ENCODE assay signal across 8 cellular contexts in the genomic region with DNA sequence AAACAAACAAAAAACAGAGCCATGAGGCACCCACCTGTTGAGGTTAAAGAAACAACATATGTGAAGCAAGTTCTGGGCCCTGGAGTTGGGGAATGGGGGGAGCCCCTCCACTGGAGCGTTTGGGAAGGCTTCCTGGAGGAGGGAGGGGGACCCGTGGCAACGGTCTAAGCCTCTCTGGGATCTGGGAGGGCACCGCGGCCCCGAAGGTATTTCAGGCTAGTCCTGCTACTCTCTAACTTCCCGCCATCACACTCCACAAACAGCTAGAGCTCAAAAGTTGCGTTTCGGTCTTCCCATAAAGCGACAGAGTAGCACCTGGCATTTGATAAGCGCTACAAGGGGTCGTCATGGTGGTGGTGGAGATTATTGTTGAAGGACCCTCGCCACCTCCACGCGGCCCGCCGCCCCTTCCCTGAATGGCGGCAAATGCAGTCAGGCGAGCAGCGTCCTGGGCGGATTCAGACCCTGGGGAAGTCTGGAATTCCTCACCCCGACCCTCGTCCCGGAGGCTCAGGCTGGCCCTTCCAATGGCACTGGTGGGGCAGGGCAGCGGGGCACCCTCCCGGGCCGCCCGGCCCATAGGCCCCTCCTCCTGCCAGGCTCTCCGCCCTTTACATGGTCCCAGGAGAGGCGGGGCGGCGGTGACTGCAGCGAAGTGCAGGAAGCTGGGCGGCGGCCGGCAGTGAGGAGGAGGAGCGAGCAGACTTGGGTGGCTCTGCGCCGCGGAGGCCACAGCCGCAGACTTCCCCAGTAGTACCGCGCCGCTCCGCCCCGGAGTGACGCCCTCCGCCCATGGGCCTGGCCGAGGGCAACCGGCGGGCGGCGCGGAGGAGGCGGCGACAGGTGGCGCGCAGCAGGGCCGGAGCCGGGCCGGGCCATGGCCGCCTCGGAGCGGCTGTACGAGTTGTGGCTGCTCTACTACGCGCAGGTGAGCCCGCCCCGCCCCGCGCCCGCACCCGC. TPM values are rescaled to one million over a fixed set of nuclear protein-coding genes. Genes with fewer than 3 reads are reported as not detected.
DNase-seq lines count a peak whose midpoint lies in the region; ATAC-seq, FAIRE-seq and TF ChIP-seq lines count a peak whose summit lies in the region.

A gene with protein sequence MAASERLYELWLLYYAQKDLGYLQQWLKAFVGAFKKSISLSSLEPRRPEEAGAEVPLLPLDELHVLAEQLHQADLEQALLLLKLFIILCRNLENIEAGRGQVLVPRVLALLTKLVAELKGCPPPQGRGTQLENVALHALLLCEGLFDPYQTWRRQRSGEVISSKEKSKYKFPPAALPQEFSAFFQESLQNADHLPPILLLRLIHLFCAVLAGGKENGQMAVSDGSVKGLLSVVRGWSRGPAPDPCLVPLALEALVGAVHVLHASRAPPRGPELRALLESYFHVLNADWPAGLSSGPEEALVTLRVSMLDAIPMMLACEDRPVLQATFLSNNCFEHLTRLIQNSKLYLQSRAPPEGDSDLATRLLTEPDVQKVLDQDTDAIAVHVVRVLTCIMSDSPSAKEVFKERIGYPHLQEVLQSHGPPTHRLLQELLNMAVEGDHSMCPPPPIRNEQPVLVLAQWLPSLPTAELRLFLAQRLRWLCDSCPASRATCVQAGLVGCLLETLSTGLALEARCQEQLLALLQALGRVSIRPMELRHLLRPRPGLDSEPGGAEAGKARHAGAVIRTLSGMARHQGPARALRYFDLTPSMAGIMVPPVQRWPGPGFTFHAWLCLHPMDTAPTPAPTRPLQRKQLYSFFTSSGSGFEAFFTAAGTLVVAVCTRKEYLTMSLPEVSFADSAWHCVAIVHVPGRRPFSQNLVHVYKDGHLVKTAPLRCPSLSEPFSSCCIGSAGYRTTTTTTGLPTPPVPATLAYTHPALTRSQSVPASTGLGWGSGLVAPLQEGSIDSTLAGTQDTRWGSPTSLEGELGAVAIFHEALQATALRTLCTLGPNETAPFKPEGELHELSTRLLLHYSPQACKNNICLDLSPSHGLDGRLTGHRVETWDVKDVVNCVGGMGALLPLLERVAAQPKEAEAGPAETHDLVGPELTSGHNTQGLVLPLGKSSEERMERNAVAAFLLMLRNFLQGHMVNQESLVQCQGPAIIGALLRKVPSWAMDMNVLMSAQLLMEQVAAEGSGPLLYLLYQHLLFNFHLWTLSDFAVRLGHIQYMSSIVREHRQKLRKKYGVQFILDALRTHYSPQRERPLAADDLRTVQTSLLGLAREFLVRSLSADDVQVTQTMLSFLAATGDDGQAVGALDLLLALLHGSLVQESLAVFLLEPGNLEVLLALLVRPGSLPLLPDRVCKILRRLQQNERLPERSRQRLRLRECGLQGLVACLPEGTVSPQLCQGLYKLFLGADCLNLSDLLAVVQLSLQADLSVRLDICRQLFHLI (N-terminal part only) (plus strand): TSS at position 682 of the 960 bp plus-strand sequence. CDS start 196 bp downstream, at position 878.

- H3K27ac ChIP-seq in C4-2B (peak within 1 kb of the TSS; percentile 88), HepG2 (ENCODE audit: extremely low read length, insufficient read depth, low read length) (peak within 1 kb of the TSS; percentile 77)

- H3K36me3 ChIP-seq in HepG2 (replicated peaks in 1 of 2; ENCODE audit: control insufficient read depth in 1 of 2, insufficient read depth in 2 of 2, low read length in 2 of 2): no peaks in the 10 kb centered on the region

- intact Hi-C loops in HepG2 (cut with micrococcal nuclease; ENCODE audit: unreplicated experiment): loop anchor here (10.0 kb wide), 1 partner anchor 54 kb away; no protein-coding TSS in a partner anchor

- CTCF ChIA-PET in HepG2 (lab: Yijun Ruan, JAX; ENCODE audit: low intra/inter-chr PET ratio, low total read pairs): no interaction called here

- H3K4me1 ChIP-seq in HepG2 (ENCODE audit: insufficient read depth, low read length): peaks cover 63% of the 10 kb centered on the region

- no peak within 1 kb of the TSS for H2AFZ ChIP-seq in HepG2 (ENCODE audit: low read length)

- in situ Hi-C loops in HepG2 (cut with HindIII; ENCODE audit: extremely low pct_ligation_motif_present, low pct_unique_long_range_greater_than_20kb): no loop called here

- H3K9me3 ChIP-seq in HepG2 (ENCODE audit: low read length): no peaks in the 10 kb centered on the region

- peak within 1 kb of the TSS; percentile 100 for H3K4me2 ChIP-seq in HepG2 (ENCODE audit: low read depth, low read length)

- 0% methylated on average over 9 of the region's 73 CpGs for WGBS in HepG2 (ENCODE audit: low lambda C conversion rate)

- TSS peak; percentile 44 for BruUV-seq in HepG2 (replicated peaks; lab: Mats Ljungman, UMichigan)

- peaks cover 26% of the 10 kb centered on the region for H3K79me2 ChIP-seq in HepG2 (ENCODE audit: insufficient read depth, low read length)

- POLR2A ChIA-PET in HepG2 (lab: Yijun Ruan, JAX): interaction anchor here (0.6 to 2.0 kb wide), 12 partner anchors 9 to 55 kb away, joined by 3 to 10 read pairs (median 5); no protein-coding TSS in a partner anchor

- peak; percentile 91 for DNase-seq in NCI-H748 (lab: John Stamatoyannopoulos, UW; ENCODE audit: unreplicated experiment)
- DNase-seq in activated CD4-positive, alpha-beta T cell treated with anti-CD3 and anti-CD28 coated beads, Interleukin-2, amount 50 U/mL, for 1 hour: peak; percentile 96
- peak; percentile 95 for DNase-seq in dermis blood vessel endothelial cell
- DNase-seq in HepG2 (ENCODE audit: low spot score): peak; percentile 88
- peak; percentile 90 to 92 for DNase-seq in stimulated activated CD4-positive, alpha-beta T cell treated with anti-CD3 and anti-CD28 coated beads, Interleukin-2, amount 100 ng/mL, for 48 hours

- H3K27me3 ChIP-seq in HepG2 (ENCODE audit: control insufficient read depth in 1 of 2, insufficient read depth in 2 of 2, low read length in 2 of 2): no peaks in the 10 kb centered on the region; a peak in 1 of 5 replicates

- TF ChIP-seq RAD21 in HepG2 (CRISPR knock-in tag; IDR thresholded peaks at IDR 0.05): peak; percentile 49; the same call in 1 of the 2 replicates

- TF ChIP-seq EP300 in HepG2 (IDR thresholded peaks at IDR 0.05; ENCODE audit: low read depth in 2 of 2, low read length in 2 of 2): 0 out of 4 replicates have a peak, but pooled peaks of 1 of the 2 experiments have one; percentile 14
- no peak; the same call in 1 of the 2 replicates for TF ChIP-seq EP300 in HepG2 (CRISPR knock-in tag; IDR thresholded peaks at IDR 0.05; ENCODE audit: borderline replicate concordance)

- ATAC-seq in GM19351 (IDR thresholded peaks at IDR 0.05; ENCODE audit: unreplicated experiment): peak; percentile 78
- ATAC-seq in HG03520 (IDR thresholded peaks at IDR 0.05; ENCODE audit: unreplicated experiment): peak; percentile 67
- peak; percentile 88 for ATAC-seq in HepG2

- H4K20me1 ChIP-seq in HepG2 (ENCODE audit: insufficient read depth, low read length): peaks cover 7% of the 10 kb centered on the region; the same call in 1 of the 2 replicates

- peak within 1 kb of the TSS; percentile 79 to 91 (median 86) for H3K4me3 ChIP-seq in HepG2 (replicated peaks in 1 of 3; ENCODE audit: insufficient read depth in 1 of 3, low read depth in 2 of 3, low read length in 3 of 3)

- TF ChIP-seq POLR2A in HepG2 (IDR thresholded peaks at IDR 0.05; ENCODE audit: insufficient read depth in 1 of 2, low read depth in 2 of 2, low read length in 2 of 2): peak in 1 of 2 experiments; percentile 52; a peak in 1 of 4 replicates

- peak within 1 kb of the TSS; percentile 85 for H3K9ac ChIP-seq in HepG2 (ENCODE audit: insufficient read depth, low read depth, low read length)

- no peak for TF ChIP-seq CTCF in C4-2B (conservative IDR thresholded peaks at IDR 0.05)
- TF ChIP-seq CTCF in HepG2 (CRISPR knock-in tag; IDR thresholded peaks at IDR 0.05): peak; percentile 36; the same call in 1 of the 2 replicates

- FAIRE-seq in HepG2 (lab: Jason Lieb, UNC): peak; percentile 47

TF ChIP-seq in HepG2, 621 proteins besides CTCF, POLR2A, EP300 and RAD21 (continues in another document):
- TF ChIP-seq, protein P1, sequence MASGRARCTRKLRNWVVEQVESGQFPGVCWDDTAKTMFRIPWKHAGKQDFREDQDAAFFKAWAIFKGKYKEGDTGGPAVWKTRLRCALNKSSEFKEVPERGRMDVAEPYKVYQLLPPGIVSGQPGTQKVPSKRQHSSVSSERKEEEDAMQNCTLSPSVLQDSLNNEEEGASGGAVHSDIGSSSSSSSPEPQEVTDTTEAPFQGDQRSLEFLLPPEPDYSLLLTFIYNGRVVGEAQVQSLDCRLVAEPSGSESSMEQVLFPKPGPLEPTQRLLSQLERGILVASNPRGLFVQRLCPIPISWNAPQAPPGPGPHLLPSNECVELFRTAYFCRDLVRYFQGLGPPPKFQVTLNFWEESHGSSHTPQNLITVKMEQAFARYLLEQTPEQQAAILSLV (CRISPR knock-in tag; IDR thresholded peaks at IDR 0.05; ENCODE audit: borderline replicate concordance): peak; percentile 73; the same call in 1 of the 2 replicates
- TF ChIP-seq, protein P2, sequence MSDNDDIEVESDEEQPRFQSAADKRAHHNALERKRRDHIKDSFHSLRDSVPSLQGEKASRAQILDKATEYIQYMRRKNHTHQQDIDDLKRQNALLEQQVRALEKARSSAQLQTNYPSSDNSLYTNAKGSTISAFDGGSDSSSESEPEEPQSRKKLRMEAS (IDR thresholded peaks at IDR 0.05): peak; percentile 59

RNA-seq across cellular contexts. Expression of the gene that starts here (rescaled TPM):
- total RNA-seq in dermis blood vessel endothelial cell (30.6 and 52.2 TPM in 2 replicates), HepG2 (2016; rRNA removed; fragmentation: Illumina TruSeq; extraction: Trizol) (6.0 and 9.7 TPM in 2 replicates)
- 1.8 and 2.7 TPM in 2 replicates for total RNA-seq in HepG2 (2016; cell fraction: cytosol; rRNA removed; fragmentation: Illumina TruSeq; extraction: Trizol; ENCODE audit: low read depth)
- total RNA-seq in HepG2 (2016; cell fraction: insoluble cytoplasmic fraction; rRNA removed; fragmentation: Illumina TruSeq; extraction: Trizol): 6.0 and 8.3 TPM in 2 replicates
- total RNA-seq in HepG2 (2016; cell fraction: membrane; rRNA removed; fragmentation: Illumina TruSeq; extraction: Trizol): 4.1 and 4.3 TPM in 2 replicates
- 14.8 and 19.9 TPM in 2 replicates for total RNA-seq in HepG2 (2016; cell fraction: nucleus; rRNA removed; fragmentation: Illumina TruSeq; extraction: Trizol)
- 12.4 and 15.8 TPM in 2 replicates for polyA plus RNA-seq in HepG2 (2011; rRNA removed)
- polyA plus RNA-seq in HepG2 (2011; cell fraction: cytosol; rRNA removed): 3.6 and 4.9 TPM in 2 replicates
- 222 and 246 TPM in 2 replicates for polyA plus RNA-seq in HepG2 (2011; cell fraction: nucleus; rRNA removed)
- polyA plus RNA-seq in HepG2 (2012): 7.9 and 16.7 TPM in 2 replicates
- 0.67 and 0.80 TPM in 2 replicates for polyA plus RNA-seq in HepG2 (2016; cell fraction: cytosol; fragmentation: Illumina TruSeq; extraction: Trizol; ENCODE audit: low read depth)
- polyA plus RNA-seq in HepG2 (2016; cell fraction: insoluble cytoplasmic fraction; fragmentation: Illumina TruSeq; extraction: Trizol; ENCODE audit: low read depth): 6.4 and 7.7 TPM in 2 replicates
- 1.5 and 1.8 TPM in 2 replicates for polyA plus RNA-seq in HepG2 (2016; cell fraction: membrane; fragmentation: Illumina TruSeq; extraction: Trizol; ENCODE audit: low read depth)
- polyA plus RNA-seq in HepG2 (2016; cell fraction: nucleus; fragmentation: Illumina TruSeq; extraction: Trizol; ENCODE audit: insufficient read depth, low read depth): 69.9 and 76.5 TPM in 2 replicates
- 8.9 and 19.6 TPM in 2 replicates for polyA minus RNA-seq in HepG2 (2011; rRNA and poly(A)+ RNA removed; ENCODE audit: low replicate concordance)
- polyA minus RNA-seq in HepG2 (2011; cell fraction: cytosol; rRNA and poly(A)+ RNA removed): 2.9 and 3.9 TPM in 2 replicates
- polyA minus RNA-seq in HepG2 (2011; cell fraction: nucleus; rRNA and poly(A)+ RNA removed): 18.7 and 21.3 TPM in 2 replicates

Comparison
In these comparisons a context has a peak if more than half of its experiments do, and no peak if none do; other contexts are left out.
1. Peak in every context shown above with its lines: DNase-seq, ATAC-seq, H3K4me3 ChIP-seq and H3K27ac ChIP-seq.